1 cellular context compared by ENCODE assay signal in genomic region chr2:38394903-38395341, GRCh38.
TF ChIP-seq lines count a peak whose summit lies in the region.

No MANE protein-coding gene starts in this region.

TF ChIP-seq in HEK293, 187 proteins besides CTCF, POLR2A, EP300 and RAD21 (continued from another document):
- peak; percentile 41; the same call in 1 of the 2 replicates for TF ChIP-seq KLF16 (tag by site-specific recombination; IDR thresholded peaks at IDR 0.05)
